12 cellular contexts compared by ENCODE assay signal in the genomic region with DNA sequence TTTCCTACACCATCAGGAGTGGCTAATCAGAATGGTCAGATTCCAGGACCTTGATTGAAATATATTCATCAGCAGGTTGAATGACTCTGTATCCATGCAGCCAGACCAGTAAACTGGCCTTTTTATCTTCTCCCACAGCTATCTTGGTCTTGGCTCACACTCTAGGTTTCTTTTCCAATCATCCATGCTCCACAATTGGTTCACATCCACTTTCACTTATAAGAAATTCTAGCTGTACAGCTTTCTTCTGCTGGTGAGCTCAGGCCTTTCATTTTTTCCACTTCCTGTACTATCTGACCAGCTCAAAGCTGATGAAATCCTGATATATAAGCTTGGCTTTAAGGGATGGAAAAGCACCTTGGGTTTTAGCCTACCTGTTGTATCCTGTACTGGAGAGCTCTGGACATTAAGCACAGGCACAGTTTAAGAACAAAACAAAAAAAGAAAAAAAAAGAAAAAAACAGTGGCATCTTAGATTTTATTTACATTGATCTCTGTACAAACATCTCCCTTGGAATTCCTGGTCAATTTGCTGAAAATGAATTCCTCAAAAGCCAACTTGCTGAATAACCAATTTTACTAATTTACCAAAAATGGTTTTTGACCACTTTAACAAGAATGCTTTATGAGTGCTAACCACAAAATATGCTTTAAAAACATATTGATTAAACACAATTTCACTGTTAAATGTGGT.
A peak's percentile ranks its signal among the peaks of the same experiment; 100 is the strongest.
DNase-seq lines count a peak whose midpoint lies in the region; ATAC-seq, FAIRE-seq and TF ChIP-seq lines count a peak whose summit lies in the region.
"Had no signal": no experiment of that assay in that cellular context is flagged by ENCODE, and none has a peak within 500 bp of the region (broad histone marks: within the 10 kb centered on the region; RNA-seq: fewer than 3 reads in every experiment).

No MANE protein-coding gene starts in this region.

- H2AFZ ChIP-seq in GM12878 (ENCODE audit: control insufficient read depth, low read depth, low read length) (no peak overlapping the region), HepG2 (ENCODE audit: low read length) (no peak overlapping the region)

- SMC1A ChIA-PET in GM12878 (lab: Charles Lee; ENCODE audit: uncharacterized antibody, unreplicated experiment) = interaction anchor here (0.6 to 1.6 kb wide), 6 partner anchors 9 to 772 kb away, joined by 3 to 5 read pairs (median 3); no protein-coding TSS in a partner anchor

- CTCF ChIA-PET in A549 (lab: Yijun Ruan, JAX) = interaction anchor here (0.6 to 0.9 kb wide), 2 partner anchors 17 to 19 kb away, joined by 3 read pairs; no protein-coding TSS in a partner anchor
- CTCF ChIA-PET in GM12878 (lab: Yijun Ruan, JAX) = interaction anchor here (0.9 kb wide), 1 partner anchor 405 kb away, joined by 5 read pairs; no protein-coding TSS in a partner anchor
- CTCF ChIA-PET in HepG2 (lab: Yijun Ruan, JAX; ENCODE audit: low intra/inter-chr PET ratio, low total read pairs) = no interaction called here

- peak overlapping the region; percentile 24 to 65; a peak in 5 of 6 replicates for H3K27ac ChIP-seq in A549
- H3K27ac ChIP-seq in GM12878 (ENCODE audit: control insufficient read depth, insufficient read depth) = no peak overlapping the region
- peak overlapping the region in 1 of 2 donors; percentile 29 for H3K27ac ChIP-seq in lung (ENCODE audit: low read depth in 1 of 2, low read length in 1 of 2)
- no peak overlapping the region for H3K27ac ChIP-seq in upper lobe of right lung
- H3K27ac ChIP-seq in HepG2 (ENCODE audit: extremely low read length, insufficient read depth, low read length) = no peak overlapping the region

- H3K9ac ChIP-seq in GM12878 (ENCODE audit: control insufficient read depth, insufficient read depth, low read length) (no peak overlapping the region), HepG2 (ENCODE audit: insufficient read depth, low read depth, low read length) (no peak overlapping the region)

- TF ChIP-seq EP300 in A549 (IDR thresholded peaks at IDR 0.05) = no peak
- TF ChIP-seq EP300 in GM12878 (IDR thresholded peaks at IDR 0.05; ENCODE audit: borderline replicate concordance in 1 of 2, control insufficient read depth in 1 of 2, low read depth in 2 of 2, low read length in 2 of 2) = no peak
- no peak for TF ChIP-seq EP300 in HepG2 (IDR thresholded peaks at IDR 0.05; ENCODE audit: low read depth in 2 of 2, low read length in 2 of 2)
- TF ChIP-seq EP300 in HepG2 (CRISPR knock-in tag; IDR thresholded peaks at IDR 0.05; ENCODE audit: borderline replicate concordance) = no peak

- peak overlapping the region; percentile 33 for H3K4me2 ChIP-seq in A549
- H3K4me2 ChIP-seq in GM12878 (ENCODE audit: control insufficient read depth, insufficient read depth) = no peak overlapping the region
- H3K4me2 ChIP-seq in HepG2 (ENCODE audit: low read depth, low read length) = no peak overlapping the region

- no peaks in the 10 kb centered on the region for H3K27me3 ChIP-seq in GM12878 (replicated peaks in 1 of 2; ENCODE audit: control insufficient read depth in 2 of 2, insufficient read depth in 2 of 2, low read length in 1 of 2)
- no peaks in the 10 kb centered on the region for H3K27me3 ChIP-seq in lung (ENCODE audit: control insufficient read depth, insufficient read depth)
- H3K27me3 ChIP-seq in upper lobe of right lung = no peaks in the 10 kb centered on the region
- no peaks in the 10 kb centered on the region for H3K27me3 ChIP-seq in HepG2 (ENCODE audit: control insufficient read depth in 1 of 2, insufficient read depth in 2 of 2, low read length in 2 of 2)

- POLR2A ChIA-PET in A549 (lab: Yijun Ruan, JAX) (no interaction called here), GM12878 (lab: Charles Lee) (interaction anchor here (0.6 to 0.7 kb wide), 2 partner anchors 41 to 115 kb away, joined by 4 read pairs; no protein-coding TSS in a partner anchor), HepG2 (lab: Yijun Ruan, JAX) (no interaction called here)

- H3K4me1 ChIP-seq in A549 = peaks cover 31% of the 10 kb centered on the region
- no peaks in the 10 kb centered on the region for H3K4me1 ChIP-seq in GM12878 (ENCODE audit: control insufficient read depth, insufficient read depth, low read length)
- peaks cover 0 to 4% of the 10 kb centered on the region in 2 donors for H3K4me1 ChIP-seq in lung (ENCODE audit: control insufficient read depth in 2 of 2, insufficient read depth in 2 of 2, low read length in 2 of 2)
- H3K4me1 ChIP-seq in upper lobe of right lung = no peaks in the 10 kb centered on the region
- H3K4me1 ChIP-seq in HepG2 (ENCODE audit: insufficient read depth, low read length) = 0 out of 2 replicates have a peak, but pooled peaks cover 6% of the 10 kb centered on the region

- no peaks in the 10 kb centered on the region for H3K9me3 ChIP-seq in A549
- H3K9me3 ChIP-seq in GM12878 (replicated peaks; ENCODE audit: control insufficient read depth, insufficient read depth, low read length) = no peaks in the 10 kb centered on the region
- H3K9me3 ChIP-seq in lung (ENCODE audit: control insufficient read depth in 2 of 2, insufficient read depth in 1 of 2, low read length in 1 of 2) = no peaks in the 10 kb centered on the region
- H3K9me3 ChIP-seq in upper lobe of right lung = no peaks in the 10 kb centered on the region
- no peaks in the 10 kb centered on the region for H3K9me3 ChIP-seq in HepG2 (ENCODE audit: low read length)

- DNase-seq in A549 (ENCODE audit: low read depth in 1 of 2, low spot score in 1 of 2) (peak in 1 of 2 experiments; percentile 19), GM12878 (ENCODE audit: low read depth, low spot score) (no peak), lung (ENCODE audit: low spot score) (no peak), upper lobe of right lung (no peak), HepG2 (ENCODE audit: low spot score) (no peak), nucleus accumbens (lab: John Stamatoyannopoulos, UW) (no peak), occipital lobe (lab: John Stamatoyannopoulos, UW) (no peak)
- DNase-seq: CD8-positive, alpha-beta memory T cell; effector CD8-positive, alpha-beta T cell; NCI-H1092 had no signal

- ATAC-seq in A549 (peak; percentile 39 to 60; a peak in 3 of 6 replicates), HG02610 (IDR thresholded peaks at IDR 0.05; ENCODE audit: unreplicated experiment) (peak; percentile 39), GM12878 (peak; percentile 27; the same call in 2 of the 3 replicates), lung (ENCODE audit: insufficient read depth, low FRiP score) (peak; percentile 27), upper lobe of right lung (no peak), HepG2 (no peak)

- TF ChIP-seq RAD21 in A549 (conservative IDR thresholded peaks at IDR 0.05 in 1 of 2, IDR thresholded peaks at IDR 0.05 in 1 of 2) = no peak
- no peak for TF ChIP-seq RAD21 in GM12878 (IDR thresholded peaks at IDR 0.05; ENCODE audit: insufficient read depth, low read depth, low read length)
- no peak for TF ChIP-seq RAD21 in HepG2 (CRISPR knock-in tag; IDR thresholded peaks at IDR 0.05)

- TF ChIP-seq CTCF in A549 (IDR thresholded peaks at IDR 0.05) (no peak), GM12878 (IDR thresholded peaks at IDR 0.05 in 2 of 3, conservative IDR thresholded peaks at IDR 0.05 in 1 of 3; ENCODE audit: control insufficient read depth in 2 of 3, extremely low read depth in 1 of 3, insufficient read depth in 1 of 3, low read depth in 3 of 3, low read length in 3 of 3) (no peak), lung (IDR thresholded peaks at IDR 0.05; ENCODE audit: control extremely low read depth, extremely low read depth) (no peak), upper lobe of right lung (IDR thresholded peaks at IDR 0.05) (no peak), HepG2 (CRISPR knock-in tag; IDR thresholded peaks at IDR 0.05) (no peak)

- intact Hi-C loops in GM12878 (cut with micrococcal nuclease; ENCODE audit: unreplicated experiment) = no loop called here
- intact Hi-C loops in upper lobe of right lung (cut with DNase I) = no loop called here
- intact Hi-C loops in HepG2 (cut with micrococcal nuclease; ENCODE audit: unreplicated experiment) = no loop called here

- H3K36me3 ChIP-seq in GM12878 (ENCODE audit: control insufficient read depth in 2 of 2, insufficient read depth in 2 of 2, low read length in 1 of 2) (peaks cover 0 to 15% of the 10 kb centered on the region in 2 experiments; a peak in 3 of 4 replicates), lung (ENCODE audit: control insufficient read depth in 2 of 2, insufficient read depth in 2 of 2, low read length in 2 of 2) (peaks cover 5 to 13% of the 10 kb centered on the region in 2 donors), upper lobe of right lung (peaks cover 75% of the 10 kb centered on the region), HepG2 (replicated peaks in 1 of 2; ENCODE audit: control insufficient read depth in 1 of 2, insufficient read depth in 2 of 2, low read length in 2 of 2) (peaks cover 2 to 30% of the 10 kb centered on the region in 2 experiments; a peak in 3 of 5 replicates)

- H4K20me1 ChIP-seq in GM12878 (ENCODE audit: control insufficient read depth, insufficient read depth) (no peaks in the 10 kb centered on the region), HepG2 (ENCODE audit: insufficient read depth, low read length) (no peaks in the 10 kb centered on the region)

- BruUV-seq in GM12878 (replicated peaks; lab: Mats Ljungman, UMichigan) = no TSS peak
- BruUV-seq in HepG2 (replicated peaks; lab: Mats Ljungman, UMichigan) = no TSS peak

- in situ Hi-C loops in GM12878 (cut with MboI) = no loop called here
- in situ Hi-C loops in HepG2 (cut with HindIII; ENCODE audit: extremely low pct_ligation_motif_present, low pct_unique_long_range_greater_than_20kb) = loop anchor here (25.0 kb wide), 1 partner anchor 405 kb away; no protein-coding TSS in a partner anchor

- RAD21 ChIA-PET in GM12878 (lab: Charles Lee; ENCODE audit: unreplicated experiment) = interaction anchor here (0.6 to 1.0 kb wide), 2 partner anchors 140 to 405 kb away, joined by 3 to 6 read pairs; no protein-coding TSS in a partner anchor

- H3K79me2 ChIP-seq in GM12878 (ENCODE audit: control insufficient read depth, insufficient read depth, low read length) = no peaks in the 10 kb centered on the region
- no peaks in the 10 kb centered on the region for H3K79me2 ChIP-seq in HepG2 (ENCODE audit: insufficient read depth, low read length)

- no peak for FAIRE-seq in A549 (lab: Jason Lieb, UNC)
- peak; percentile 13 for FAIRE-seq in GM12878 (lab: Jason Lieb, UNC)
- no peak for FAIRE-seq in HepG2 (lab: Jason Lieb, UNC)
- FAIRE-seq: urothelium cell line had no signal

- TF ChIP-seq POLR2A in A549 (IDR thresholded peaks at IDR 0.05; ENCODE audit: low read length) (no peak), GM12878 (IDR thresholded peaks at IDR 0.05; ENCODE audit: low read depth, low read length) (no peak), HepG2 (IDR thresholded peaks at IDR 0.05; ENCODE audit: insufficient read depth in 1 of 2, low read depth in 2 of 2, low read length in 2 of 2) (no peak)

- no peak overlapping the region for H3K4me3 ChIP-seq in A549
- no peak overlapping the region for H3K4me3 ChIP-seq in GM12878
- H3K4me3 ChIP-seq in lung = no peak overlapping the region
- H3K4me3 ChIP-seq in upper lobe of right lung = no peak overlapping the region
- no peak overlapping the region for H3K4me3 ChIP-seq in HepG2 (replicated peaks in 1 of 3; ENCODE audit: insufficient read depth in 1 of 3, low read depth in 2 of 3, low read length in 3 of 3)

TF ChIP-seq in A549, 52 proteins besides CTCF, POLR2A, EP300 and RAD21 (continues in another document):
- no peak for TF ChIP-seq BHLHE40 (IDR thresholded peaks at IDR 0.05; ENCODE audit: low read depth, low read length)

TF ChIP-seq in HepG2, 621 proteins besides CTCF, POLR2A, EP300 and RAD21 (continues in another document):
- no peak for TF ChIP-seq ZNF496 (CRISPR knock-in tag; IDR thresholded peaks at IDR 0.05; ENCODE audit: insufficient replicate concordance)

Comparison
In these comparisons a context has a peak if more than half of its experiments do, and no peak if none do; other contexts are left out.
1. ATAC-seq: peak in A549 (2 of 2), HG02610 (single experiment), GM12878 (single experiment) and lung (single experiment); none in upper lobe of right lung (single experiment) and HepG2 (single experiment).
2. H3K27ac ChIP-seq: peak in A549 (2 of 2); none in GM12878 (single experiment), upper lobe of right lung (single experiment) and HepG2 (single experiment).